ENCODE assay signal across 8 cellular contexts in genomic region chrX:12770440-12770839, GRCh38. TPM values are rescaled to one million over a fixed set of nuclear protein-coding genes. Genes with fewer than 3 reads are reported as not detected.
DNase-seq lines count a peak whose midpoint lies in the region; ATAC-seq, FAIRE-seq and TF ChIP-seq lines count a peak whose summit lies in the region.

No MANE protein-coding gene starts in this region.

- WGBS in heart left ventricle, 4 donors: 33 to 57% (median 46%) methylated on average over 5 of the region's 5 CpGs
- WGBS in prostate gland: 34% methylated on average over 5 of the region's 5 CpGs

- TF ChIP-seq POLR2A in heart left ventricle (IDR thresholded peaks at IDR 0.05) (no peak), prostate gland (IDR thresholded peaks at IDR 0.05) (no peak)

- ATAC-seq in heart left ventricle (no peak), left cardiac atrium (no peak), GM18861 (IDR thresholded peaks at IDR 0.05; ENCODE audit: unreplicated experiment) (no peak)

- no peaks in the 10 kb centered on the region for H3K9me3 ChIP-seq in heart left ventricle
- H3K9me3 ChIP-seq in prostate gland: no peaks in the 10 kb centered on the region

- no peaks in the 10 kb centered on the region for H3K36me3 ChIP-seq in heart left ventricle
- H3K36me3 ChIP-seq in prostate gland: no peaks in the 10 kb centered on the region

- no peak overlapping the region for H3K4me3 ChIP-seq in heart left ventricle
- no peak overlapping the region for H3K4me3 ChIP-seq in prostate gland

- intact Hi-C loops in heart left ventricle (cut with DNase I) (loop anchor here in 1 of 10 donors (5.0 kb wide), 1 partner anchor 688 kb away; no protein-coding TSS in a partner anchor), left cardiac atrium (cut with DNase I) (no loop called here), prostate gland (cut with DNase I) (no loop called here)

- H3K27me3 ChIP-seq in heart left ventricle: peaks cover 0 to 43% (median 3%) of the 10 kb centered on the region in 9 donors
- H3K27me3 ChIP-seq in prostate gland (replicated peaks; ENCODE audit: insufficient read depth): no peaks in the 10 kb centered on the region

- TF ChIP-seq CTCF in heart left ventricle (IDR thresholded peaks at IDR 0.05): peak; percentile 27 to 73 (median 54)
- TF ChIP-seq CTCF in prostate gland (IDR thresholded peaks at IDR 0.05): peak; percentile 17 to 50 (median 42)

- H3K4me1 ChIP-seq in heart left ventricle (no peaks in the 10 kb centered on the region), prostate gland (replicated peaks) (no peaks in the 10 kb centered on the region)

- DNase-seq in heart left ventricle (no peak), left cardiac atrium (no peak), NCI-H748 (lab: John Stamatoyannopoulos, UW; ENCODE audit: unreplicated experiment) (peak; percentile 46), prostate gland (ENCODE audit: low spot score) (no peak), amygdala (lab: John Stamatoyannopoulos, UW) (no peak), NCI-H187 treated with DMSO at 0.1 percent for 48 hours (lab: John Stamatoyannopoulos, UW) (no peak)

- no peak overlapping the region for H3K27ac ChIP-seq in heart left ventricle
- H3K27ac ChIP-seq in prostate gland: no peak overlapping the region

- FAIRE-seq in endometrium (lab: Jason Lieb, UNC): peak; percentile 92

RNA-seq across cellular contexts. Expression of gene PRPS2, which starts 20.8 kb away (rescaled TPM):
- total RNA-seq in heart left ventricle (10 to 100 TPM in 2 of 9 donors, 1 to 10 TPM in 7; 1.8 to 21.9 (median 3.6) TPM), left cardiac atrium (1 to 10 TPM; 7.7 to 8.9 TPM), prostate gland (100 to 1,000 TPM in 1 of 2 donors, 10 to 100 TPM in 1; 43.0 to 567 TPM)
- polyA plus RNA-seq in heart left ventricle: 1 to 10 TPM; 1.7 to 3.7 TPM
